In the genomic region with DNA sequence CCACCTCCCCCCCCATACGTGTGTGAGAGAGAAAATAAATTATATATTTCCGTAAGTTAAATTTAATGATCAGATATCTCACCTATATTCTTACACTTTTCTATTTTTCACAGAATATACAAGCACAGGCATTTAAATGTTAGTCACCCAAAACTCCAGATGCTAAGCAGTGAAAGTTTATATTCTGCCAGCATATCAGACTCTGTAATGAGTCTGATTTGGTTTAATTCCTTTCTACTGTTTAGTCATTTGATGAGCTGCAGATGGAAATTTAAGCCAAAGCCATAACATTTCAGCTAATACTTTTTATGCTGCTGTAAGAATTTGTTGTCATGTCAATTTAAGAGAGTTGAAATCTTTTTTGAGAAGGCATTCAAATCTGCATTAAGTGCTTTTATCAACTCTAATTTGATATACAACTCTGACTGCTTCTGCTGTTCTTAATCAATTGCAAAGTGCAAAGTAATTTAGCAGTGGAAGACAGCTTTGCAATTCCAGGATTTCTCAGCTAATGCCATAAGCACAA, we compare ENCODE assay signal across 9 cellular contexts.
"Had no signal": no experiment of that assay in that cellular context is flagged by ENCODE, and none has a peak within 500 bp of the region (broad histone marks: within the 10 kb centered on the region; RNA-seq: fewer than 3 reads in every experiment).

No MANE protein-coding gene starts in this region.

- H3K4me3 Mint-ChIP-seq: activated CD4-positive, alpha-beta T cell treated with anti-CD3 and anti-CD28 coated beads, Interleukin-2, amount 10 ng/mL, durations not matched to agents 24 days and 14 days; activated naive CD4-positive, alpha-beta T cell treated with anti-CD3 and anti-CD28 coated beads for 36 hours; activated T-helper 1 cell treated with anti-CD3 and anti-CD28 coated beads, Interleukin-12 subunit alpha, Interleukin-12 subunit beta, Interleukin-2, Interleukin-4 antibody, amounts not matched to agents 30 ng/mL and 10 ng/mL and 1 ng/mL, durations not matched to agents 14 hours and 24 hours and 36 hours; T-cell had no signal

- H3K27me3 ChIP-seq: colonic mucosa had no signal

- H3K9me3 ChIP-seq: colonic mucosa had no signal

- ATAC-seq: T-cell had no signal

- H3K27ac ChIP-seq: colonic mucosa, WERI-Rb-1 had no signal

- DNase-seq: activated CD4-positive, alpha-beta T cell treated with anti-CD3 and anti-CD28 coated beads, Interleukin-2, amount 10 ng/mL, durations not matched to agents 24 days and 14 days; activated naive CD4-positive, alpha-beta T cell treated with anti-CD3 and anti-CD28 coated beads for 36 hours; colonic mucosa; effector CD8-positive, alpha-beta T cell; mesendoderm; small intestine; T-cell; WERI-Rb-1 had no signal

- H3K27ac Mint-ChIP-seq: activated CD4-positive, alpha-beta T cell treated with anti-CD3 and anti-CD28 coated beads, Interleukin-2, amount 10 ng/mL, durations not matched to agents 24 days and 14 days; activated naive CD4-positive, alpha-beta T cell treated with anti-CD3 and anti-CD28 coated beads for 36 hours; activated T-helper 1 cell treated with anti-CD3 and anti-CD28 coated beads, Interleukin-12 subunit alpha, Interleukin-12 subunit beta, Interleukin-2, Interleukin-4 antibody, amounts not matched to agents 30 ng/mL and 10 ng/mL and 1 ng/mL, durations not matched to agents 14 hours and 24 hours and 36 hours had no signal

- H3K4me1 ChIP-seq: colonic mucosa had no signal

- H3K36me3 ChIP-seq: colonic mucosa had no signal

- H3K27me3 Mint-ChIP-seq: activated CD4-positive, alpha-beta T cell treated with anti-CD3 and anti-CD28 coated beads, Interleukin-2, amount 10 ng/mL, durations not matched to agents 24 days and 14 days had no signal

- H3K4me3 ChIP-seq: colonic mucosa had no signal
